8 cellular contexts compared by ENCODE assay signal in genomic region chr1:44739361-44740178, GRCh38. TPM values are rescaled to one million over a fixed set of nuclear protein-coding genes. Genes with fewer than 3 reads are reported as not detected.
DNase-seq lines count a peak whose midpoint lies in the region; ATAC-seq and TF ChIP-seq lines count a peak whose summit lies in the region.

TSS of gene KIF2C (plus strand) at chr1:44739837. CDS start at chr1:44739933, 96 bp downstream.

- H3K4me3 ChIP-seq in GM12865 (ENCODE audit: low read depth, low read length) (peak within 1 kb of the TSS; percentile 93), cardiac muscle cell (peak within 1 kb of the TSS; percentile 67), parathyroid adenoma (ENCODE audit: low read depth, low read length) (peak within 1 kb of the TSS; percentile 77), transverse colon (peak within 1 kb of the TSS; percentile 44 to 62 (median 50))

- peak within 1 kb of the TSS; percentile 93 for H2AFZ ChIP-seq in parathyroid adenoma

- DNase-seq in GM12865 (ENCODE audit: low read depth): peak; percentile 99
- DNase-seq in NCI-H1417 treated with DMSO at 0.1 percent for 48 hours (lab: John Stamatoyannopoulos, UW): peak; percentile 90
- DNase-seq in SW480 (ENCODE audit: low spot score): peak; percentile 96
- DNase-seq in activated naive CD8-positive, alpha-beta T cell treated with anti-CD3 and anti-CD28 coated beads, Interleukin-2, amount 50 U/mL, for 24 hours: peak; percentile 99
- DNase-seq in cardiac muscle cell (ENCODE audit: low read depth in 1 of 2, low spot score in 1 of 2): peak; percentile 97 to 99
- peak; percentile 98 for DNase-seq in transverse colon

- peak; percentile 99 for ATAC-seq in HG02763 (IDR thresholded peaks at IDR 0.05; ENCODE audit: unreplicated experiment)
- ATAC-seq in activated naive CD8-positive, alpha-beta T cell treated with anti-CD3 and anti-CD28 coated beads, Interleukin-2, amount 50 U/mL, for 24 hours: peak; percentile 95

- H3K27me3 ChIP-seq in cardiac muscle cell (no peaks in the 10 kb centered on the region), parathyroid adenoma (ENCODE audit: control insufficient read depth, insufficient read depth, low read length) (no peaks in the 10 kb centered on the region), transverse colon (no peaks in the 10 kb centered on the region)

- TF ChIP-seq EP300 in transverse colon (IDR thresholded peaks at IDR 0.05; ENCODE audit: low read depth): no peak

- in situ Hi-C loops in transverse colon (cut with MboI; ENCODE audit: low pct_ligation_motif_present in 1 of 4, low pct_unique_long_range_greater_than_20kb in 1 of 4, low sequenced_read_pairs in 3 of 4): no loop called here

- 0 to 1% methylated on average over 16 to 57 of the region's 57 CpGs for WGBS in transverse colon (ENCODE audit: low coverage in 1 of 2), 2 donors

- H3K36me3 Mint-ChIP-seq in activated naive CD8-positive, alpha-beta T cell treated with anti-CD3 and anti-CD28 coated beads, Interleukin-2, amount 50 U/mL, for 24 hours (ENCODE audit: low read depth): peaks cover 30% of the 10 kb centered on the region

- H3K9me3 Mint-ChIP-seq in activated naive CD8-positive, alpha-beta T cell treated with anti-CD3 and anti-CD28 coated beads, Interleukin-2, amount 50 U/mL, for 24 hours: no peaks in the 10 kb centered on the region

- peak within 1 kb of the TSS; percentile 68 for H3K4me2 ChIP-seq in parathyroid adenoma (ENCODE audit: low read length)

- H3K27ac ChIP-seq in cardiac muscle cell: peak within 1 kb of the TSS; percentile 80
- peak within 1 kb of the TSS; percentile 73 for H3K27ac ChIP-seq in parathyroid adenoma
- peak within 1 kb of the TSS; percentile 86 to 91 (median 91) for H3K27ac ChIP-seq in transverse colon

- TF ChIP-seq POLR2A in transverse colon (IDR thresholded peaks at IDR 0.05): peak; percentile 69

- peak within 1 kb of the TSS; percentile 88 for H3K27ac Mint-ChIP-seq in activated naive CD8-positive, alpha-beta T cell treated with anti-CD3 and anti-CD28 coated beads, Interleukin-2, amount 50 U/mL, for 24 hours

- peak within 1 kb of the TSS; percentile 95 for H3K4me3 Mint-ChIP-seq in activated naive CD8-positive, alpha-beta T cell treated with anti-CD3 and anti-CD28 coated beads, Interleukin-2, amount 50 U/mL, for 24 hours

- TF ChIP-seq CTCF in GM12865 (IDR thresholded peaks at IDR 0.05; ENCODE audit: insufficient read depth, low read depth, low read length, missing control alignments) (no peak), cardiac muscle cell (IDR thresholded peaks at IDR 0.05; ENCODE audit: low read depth, low read length) (no peak), parathyroid adenoma (IDR thresholded peaks at IDR 0.05) (no peak), transverse colon (IDR thresholded peaks at IDR 0.05) (peak in 2 of 5 experiments; percentile 4 to 7)

- no peaks in the 10 kb centered on the region for H3K4me1 ChIP-seq in cardiac muscle cell (ENCODE audit: low read depth)
- H3K4me1 ChIP-seq in parathyroid adenoma: no peaks in the 10 kb centered on the region
- peaks cover 6 to 10% (median 8%) of the 10 kb centered on the region in 4 donors for H3K4me1 ChIP-seq in transverse colon

- no peak within 1 kb of the TSS for H3K9ac ChIP-seq in parathyroid adenoma

- no peaks in the 10 kb centered on the region for H3K9me3 ChIP-seq in cardiac muscle cell (ENCODE audit: low read depth)
- no peaks in the 10 kb centered on the region for H3K9me3 ChIP-seq in parathyroid adenoma (ENCODE audit: control insufficient read depth, low read length)
- H3K9me3 ChIP-seq in transverse colon: no peaks in the 10 kb centered on the region

- H3K79me2 ChIP-seq in parathyroid adenoma: no peaks in the 10 kb centered on the region

- H3K36me3 ChIP-seq in cardiac muscle cell (no peaks in the 10 kb centered on the region), parathyroid adenoma (ENCODE audit: control insufficient read depth, insufficient read depth, low read length) (no peaks in the 10 kb centered on the region), transverse colon (no peaks in the 10 kb centered on the region)

- no peaks in the 10 kb centered on the region for H3K27me3 Mint-ChIP-seq in activated naive CD8-positive, alpha-beta T cell treated with anti-CD3 and anti-CD28 coated beads, Interleukin-2, amount 50 U/mL, for 24 hours

- intact Hi-C loops in transverse colon (cut with DNase I; ENCODE audit: low total_unique reads): loop anchor here (2.0 kb wide), 1 partner anchor 67 kb away; the partner anchor contains the start of gene DYNLT4

- peaks cover 35% of the 10 kb centered on the region for H3K4me1 Mint-ChIP-seq in activated naive CD8-positive, alpha-beta T cell treated with anti-CD3 and anti-CD28 coated beads, Interleukin-2, amount 50 U/mL, for 24 hours

RNA-seq across cellular contexts. Expression of gene KIF2C, which starts in this region (rescaled TPM):
- total RNA-seq in cardiac muscle cell (11.0 and 80.8 TPM in 2 replicates), transverse colon (1 to 10 TPM in 2 of 4 donors, under 1 TPM in 1, not detected in 1; 0.95 to 8.0 (median 1.9) TPM)
- 10.0 and 82.5 TPM in 2 replicates for polyA plus RNA-seq in cardiac muscle cell

Comparison
In these comparisons a context has a peak if more than half of its experiments do, and no peak if none do; other contexts are left out.
1. Peak in every context shown above with its lines: DNase-seq, ATAC-seq, H3K4me3 ChIP-seq and H3K27ac ChIP-seq.